In the genomic region with DNA sequence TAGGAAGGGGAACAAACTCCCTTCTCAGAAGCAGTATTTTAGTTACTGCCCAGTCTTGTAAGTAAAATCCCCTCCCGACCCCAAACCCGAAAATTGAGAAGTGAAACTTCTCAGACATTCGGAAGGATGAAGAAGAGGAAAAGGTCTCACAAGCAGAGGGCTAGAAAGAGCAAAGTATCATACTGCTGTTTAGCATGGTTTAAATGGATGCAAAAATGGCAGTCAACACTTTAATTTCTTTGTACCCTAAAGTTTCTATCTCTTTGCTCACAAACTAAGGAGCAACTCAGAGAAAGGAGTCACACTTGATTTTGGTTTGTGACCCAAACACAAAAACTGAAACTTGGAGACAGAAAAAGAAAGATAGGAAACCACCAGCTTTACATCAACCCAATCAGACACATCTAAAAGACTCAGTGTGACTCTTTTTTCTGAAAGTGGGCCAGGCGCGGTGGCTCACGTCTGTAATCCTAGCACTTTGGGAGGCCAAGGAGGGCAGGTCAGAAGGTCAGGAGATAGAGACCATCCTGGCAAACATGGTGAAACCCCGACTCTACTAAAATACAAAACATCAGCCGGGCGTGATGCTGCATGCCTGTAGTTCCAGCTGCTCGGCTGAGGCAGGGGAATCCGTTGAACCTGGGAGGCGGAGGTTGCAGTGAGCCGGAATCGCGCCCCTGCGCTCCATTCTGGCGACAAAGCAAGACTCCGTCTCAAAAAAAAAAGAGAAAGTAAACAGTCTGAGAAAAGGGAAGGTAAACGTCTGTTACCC, we compare ENCODE assay signal across 11 cellular contexts.
DNase-seq lines count a peak whose midpoint lies in the region; ATAC-seq and TF ChIP-seq lines count a peak whose summit lies in the region.
"Had no signal": no experiment of that assay in that cellular context is flagged by ENCODE, and none has a peak within 500 bp of the region (broad histone marks: within the 10 kb centered on the region; RNA-seq: fewer than 3 reads in every experiment).

No MANE protein-coding gene starts in this region.

- no peaks in the 10 kb centered on the region for H3K36me3 ChIP-seq in smooth muscle cell (ENCODE audit: low read depth)

- intact Hi-C loops in CD14-positive monocyte (cut with micrococcal nuclease) = no loop called here
- intact Hi-C loops in activated CD4-positive, alpha-beta T cell treated with anti-CD3 and anti-CD28 coated beads for 36 hours (cut with DNase I, micrococcal nuclease) = no loop called here

- H3K4me1 Mint-ChIP-seq in CD14-positive monocyte = peaks cover 7% of the 10 kb centered on the region
- H3K4me1 Mint-ChIP-seq in activated CD4-positive, alpha-beta T cell treated with anti-CD3 and anti-CD28 coated beads for 36 hours = no peaks in the 10 kb centered on the region

- H3K4me3 Mint-ChIP-seq in CD14-positive monocyte = no peak overlapping the region
- H3K4me3 Mint-ChIP-seq in activated CD4-positive, alpha-beta T cell treated with anti-CD3 and anti-CD28 coated beads for 36 hours = no peak overlapping the region

- TF ChIP-seq CTCF in epithelial cell of esophagus (IDR thresholded peaks at IDR 0.05; ENCODE audit: insufficient read depth, low read depth, low read length, missing control alignments) (no peak), smooth muscle cell (IDR thresholded peaks at IDR 0.05; ENCODE audit: borderline replicate concordance, insufficient read depth, poor library complexity, severe bottlenecking) (no peak), CD14-positive monocyte (IDR thresholded peaks at IDR 0.05) (no peak)

- H3K27me3 Mint-ChIP-seq in CD14-positive monocyte (ENCODE audit: low read depth in 3 of 3) = peaks cover 2 to 4% (median 4%) of the 10 kb centered on the region in 3 donors
- H3K27me3 Mint-ChIP-seq in activated CD4-positive, alpha-beta T cell treated with anti-CD3 and anti-CD28 coated beads for 36 hours = peaks cover 4% of the 10 kb centered on the region

- H2AFZ ChIP-seq in smooth muscle cell (ENCODE audit: low read depth) = no peak overlapping the region

- H3K9me3 Mint-ChIP-seq in CD14-positive monocyte = peaks cover 0 to 2% (median 0%) of the 10 kb centered on the region in 7 donors
- no peaks in the 10 kb centered on the region for H3K9me3 Mint-ChIP-seq in activated CD4-positive, alpha-beta T cell treated with anti-CD3 and anti-CD28 coated beads for 36 hours (ENCODE audit: low read depth)

- H3K4me1 ChIP-seq in smooth muscle cell (ENCODE audit: low read depth) = peaks cover 14% of the 10 kb centered on the region

- H3F3A ChIP-seq in smooth muscle cell (ENCODE audit: low read depth) = no peaks in the 10 kb centered on the region

- DNase-seq in epithelial cell of esophagus (ENCODE audit: low read depth) (peak; percentile 21), CD1c-positive myeloid dendritic cell (ENCODE audit: extremely low spot score) (no peak), smooth muscle cell (lab: John Stamatoyannopoulos, UW; ENCODE audit: unreplicated experiment) (no peak), CD14-positive monocyte (ENCODE audit: low spot score) (no peak)
- DNase-seq in activated CD4-positive, alpha-beta T cell treated with anti-CD3 and anti-CD28 coated beads for 36 hours = no peak
- DNase-seq: activated CD8-positive, alpha-beta memory T cell treated with anti-CD3 and anti-CD28 coated beads, Interleukin-2, amount 50 U/mL, for 48 hours; dorsolateral prefrontal cortex; NCI-H526 treated with DMSO at 0.1 percent for 48 hours had no signal

- CTCF ChIA-PET in activated CD4-positive, alpha-beta T cell treated with anti-CD3 and anti-CD28 coated beads for 36 hours (lab: Charles Lee) = interaction anchor here (0.6 to 0.9 kb wide), 3 partner anchors 13 to 130 kb away, joined by 3 to 4 read pairs (median 3); no protein-coding TSS in a partner anchor

- H3K36me3 Mint-ChIP-seq in CD14-positive monocyte = no peaks in the 10 kb centered on the region
- no peaks in the 10 kb centered on the region for H3K36me3 Mint-ChIP-seq in activated CD4-positive, alpha-beta T cell treated with anti-CD3 and anti-CD28 coated beads for 36 hours (ENCODE audit: low read depth)

- H4K20me1 ChIP-seq in smooth muscle cell (ENCODE audit: low read depth) = no peaks in the 10 kb centered on the region

- no peaks in the 10 kb centered on the region for H3K79me2 ChIP-seq in smooth muscle cell (ENCODE audit: low read depth)

- H3K27ac ChIP-seq in smooth muscle cell (ENCODE audit: low read depth) = no peak overlapping the region
- H3K27ac ChIP-seq: dorsolateral prefrontal cortex had no signal

- no peak overlapping the region for H3K9ac ChIP-seq in smooth muscle cell (ENCODE audit: low read depth)

- no peak for TF ChIP-seq POLR2A in GM18505 (IDR thresholded peaks at IDR 0.05; ENCODE audit: borderline replicate concordance, extremely low read depth, insufficient read depth, insufficient read length)

- no peak overlapping the region for H3K4me3 ChIP-seq in epithelial cell of esophagus (ENCODE audit: low read length)
- H3K4me3 ChIP-seq in smooth muscle cell = no peak overlapping the region
- H3K4me3 ChIP-seq: dorsolateral prefrontal cortex had no signal

- 91% methylated on average over 19 of the region's 19 CpGs for WGBS in smooth muscle cell (ENCODE audit: low lambda C conversion rate)

- no peaks in the 10 kb centered on the region for H3K27me3 ChIP-seq in smooth muscle cell (ENCODE audit: low read depth)
- H3K27me3 ChIP-seq: dorsolateral prefrontal cortex had no signal

- peak; percentile 75 for ATAC-seq in GM18505 (IDR thresholded peaks at IDR 0.05; ENCODE audit: unreplicated experiment)
- ATAC-seq in GM21360 (IDR thresholded peaks at IDR 0.05; ENCODE audit: unreplicated experiment) = peak; percentile 66
- peak; percentile 56 for ATAC-seq in HG03139 (IDR thresholded peaks at IDR 0.05; ENCODE audit: unreplicated experiment)
- ATAC-seq in activated CD4-positive, alpha-beta T cell treated with anti-CD3 and anti-CD28 coated beads for 36 hours = no peak

- peak overlapping the region in 2 of 7 donors; percentile 46 to 57 for H3K27ac Mint-ChIP-seq in CD14-positive monocyte
- no peak overlapping the region for H3K27ac Mint-ChIP-seq in activated CD4-positive, alpha-beta T cell treated with anti-CD3 and anti-CD28 coated beads for 36 hours

- no peaks in the 10 kb centered on the region for H3K9me3 ChIP-seq in smooth muscle cell (replicated peaks; ENCODE audit: low read depth)

- H3K4me2 ChIP-seq in smooth muscle cell = no peak overlapping the region

- POLR2A ChIA-PET in activated CD4-positive, alpha-beta T cell treated with anti-CD3 and anti-CD28 coated beads for 36 hours (lab: Charles Lee) = no interaction called here
